13 cellular contexts compared by ENCODE assay signal in the genomic region with DNA sequence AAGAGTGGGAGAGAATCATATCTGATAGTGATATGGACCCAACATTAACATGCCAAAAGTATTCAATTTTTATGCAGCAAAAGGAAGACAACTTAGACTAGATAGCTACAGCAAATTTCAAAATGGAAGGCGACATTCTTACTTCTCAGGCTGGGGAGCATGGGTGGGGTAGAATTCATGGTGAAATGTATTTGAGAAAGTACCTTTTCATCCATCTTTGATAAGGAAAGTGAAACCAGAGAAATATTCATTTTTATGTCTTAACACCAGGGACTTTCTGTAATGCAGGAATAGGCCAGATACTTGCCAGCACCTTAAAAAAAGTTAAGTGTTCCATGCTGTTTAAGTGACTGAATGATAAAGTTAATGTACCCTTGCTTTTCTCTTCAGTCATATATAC. TPM values are rescaled to one million over a fixed set of nuclear protein-coding genes. Genes with fewer than 3 reads are reported as not detected.
DNase-seq lines count a peak whose midpoint lies in the region; ATAC-seq and TF ChIP-seq lines count a peak whose summit lies in the region.
"Had no signal": no experiment of that assay in that cellular context is flagged by ENCODE, and none has a peak within 500 bp of the region (broad histone marks: within the 10 kb centered on the region; RNA-seq: fewer than 3 reads in every experiment).

No MANE protein-coding gene starts in this region.

- H3K4me1 ChIP-seq in Loucy (ENCODE audit: insufficient read depth, low read length, poor library complexity, severe bottlenecking): peaks cover 50% of the 10 kb centered on the region

- TF ChIP-seq CTCF in Loucy (conservative IDR thresholded peaks at IDR 0.05; ENCODE audit: low read length): no peak

- ATAC-seq in activated T-cell treated with anti-CD3 and anti-CD28 coated beads, Interleukin-2, amount 50 U/mL, for 72 hours (replicated peaks in 1 of 2): peak in 1 of 2 donors; percentile 4
- no peak for ATAC-seq in stimulated activated effector memory CD8-positive, alpha-beta T cell treated with anti-CD3 and anti-CD28 coated beads, Interleukin-12 subunit alpha, Interleukin-12 subunit beta, amount 100 ng/mL, for 72 hours
- ATAC-seq in HG03342 (IDR thresholded peaks at IDR 0.05; ENCODE audit: unreplicated experiment) (no peak), GM21447 (IDR thresholded peaks at IDR 0.05; ENCODE audit: unreplicated experiment) (no peak)

- peak overlapping the region; percentile 14 for H3K4me3 ChIP-seq in Loucy (ENCODE audit: low read length, poor library complexity, severe bottlenecking)
- H3K4me3 ChIP-seq: testis had no signal

- peak overlapping the region; percentile 95 for H3K4me2 ChIP-seq in Loucy (ENCODE audit: low read depth, low read length, poor library complexity, severe bottlenecking)

- H3K27me3 Mint-ChIP-seq in activated T-cell treated with anti-CD3 and anti-CD28 coated beads, Interleukin-2, amount 50 U/mL, for 72 hours (ENCODE audit: low read depth): no peaks in the 10 kb centered on the region

- no peak overlapping the region for H3K9ac ChIP-seq in Loucy (ENCODE audit: low read depth, low read length, poor library complexity, severe bottlenecking)

- H3K9me3 ChIP-seq in Loucy (ENCODE audit: insufficient read depth, low read depth, low read length): no peaks in the 10 kb centered on the region
- H3K9me3 ChIP-seq: testis had no signal

- H3K9me3 Mint-ChIP-seq in activated T-cell treated with anti-CD3 and anti-CD28 coated beads, Interleukin-2, amount 50 U/mL, for 72 hours: peaks cover 0 to 1% of the 10 kb centered on the region in 2 donors
- no peaks in the 10 kb centered on the region for H3K9me3 Mint-ChIP-seq in stimulated activated effector memory CD8-positive, alpha-beta T cell treated with anti-CD3 and anti-CD28 coated beads, Interleukin-12 subunit alpha, Interleukin-12 subunit beta, amount 100 ng/mL, for 72 hours

- H3K36me3 ChIP-seq in Loucy (ENCODE audit: insufficient read depth, low read length): no peaks in the 10 kb centered on the region

- H3K79me2 ChIP-seq in Loucy (ENCODE audit: insufficient read depth, low read length): peaks cover 93% of the 10 kb centered on the region

- no peaks in the 10 kb centered on the region for H3K9me2 ChIP-seq in Loucy (replicated peaks; ENCODE audit: low read depth, low read length)

- H3K4me3 Mint-ChIP-seq in activated T-cell treated with anti-CD3 and anti-CD28 coated beads, Interleukin-2, amount 50 U/mL, for 72 hours: peak overlapping the region; percentile 84 to 98
- peak overlapping the region; percentile 100 for H3K4me3 Mint-ChIP-seq in stimulated activated effector memory CD8-positive, alpha-beta T cell treated with anti-CD3 and anti-CD28 coated beads, Interleukin-12 subunit alpha, Interleukin-12 subunit beta, amount 100 ng/mL, for 72 hours

- peaks cover 27% of the 10 kb centered on the region for H4K20me1 ChIP-seq in Loucy (ENCODE audit: insufficient read depth, low read length, poor library complexity, severe bottlenecking)

- H3K27ac Mint-ChIP-seq in activated T-cell treated with anti-CD3 and anti-CD28 coated beads, Interleukin-2, amount 50 U/mL, for 72 hours: peak overlapping the region; percentile 96
- peak overlapping the region; percentile 99 for H3K27ac Mint-ChIP-seq in stimulated activated effector memory CD8-positive, alpha-beta T cell treated with anti-CD3 and anti-CD28 coated beads, Interleukin-12 subunit alpha, Interleukin-12 subunit beta, amount 100 ng/mL, for 72 hours

- no peak overlapping the region for H2AFZ ChIP-seq in Loucy (ENCODE audit: low read length)

- no peaks in the 10 kb centered on the region for H3K27me3 ChIP-seq in Loucy (ENCODE audit: insufficient read depth, low read length, poor library complexity, severe bottlenecking)
- H3K27me3 ChIP-seq: testis had no signal

- peaks cover 92% of the 10 kb centered on the region for H3K4me1 Mint-ChIP-seq in activated T-cell treated with anti-CD3 and anti-CD28 coated beads, Interleukin-2, amount 50 U/mL, for 72 hours (ENCODE audit: low read depth)
- H3K4me1 Mint-ChIP-seq in stimulated activated effector memory CD8-positive, alpha-beta T cell treated with anti-CD3 and anti-CD28 coated beads, Interleukin-12 subunit alpha, Interleukin-12 subunit beta, amount 100 ng/mL, for 72 hours: peaks cover 65% of the 10 kb centered on the region

- H3F3A ChIP-seq in Loucy (ENCODE audit: low read depth): no peaks in the 10 kb centered on the region

- peaks cover 15 to 18% of the 10 kb centered on the region in 2 donors for H3K36me3 Mint-ChIP-seq in activated T-cell treated with anti-CD3 and anti-CD28 coated beads, Interleukin-2, amount 50 U/mL, for 72 hours (ENCODE audit: insufficient read depth in 2 of 2)
- peaks cover 83% of the 10 kb centered on the region for H3K36me3 Mint-ChIP-seq in stimulated activated effector memory CD8-positive, alpha-beta T cell treated with anti-CD3 and anti-CD28 coated beads, Interleukin-12 subunit alpha, Interleukin-12 subunit beta, amount 100 ng/mL, for 72 hours

- no peak for DNase-seq in activated T-cell treated with anti-CD3 and anti-CD28 coated beads, Interleukin-2, amount 50 U/mL, for 72 hours
- DNase-seq in activated T-cell treated with anti-CD3 and anti-CD28 coated beads for 4 hours: no peak
- DNase-seq in central memory CD4-positive, alpha-beta T cell: peak; percentile 48
- no peak for DNase-seq in stimulated activated effector memory CD8-positive, alpha-beta T cell treated with anti-CD3 and anti-CD28 coated beads, Interleukin-12 subunit alpha, Interleukin-12 subunit beta, amount 100 ng/mL, for 72 hours (ENCODE audit: low spot score in 2 of 2)
- no peak for DNase-seq in NOMO-1 treated with dmso at 0.1 percent for 144 hours (lab: John Stamatoyannopoulos, UW; ENCODE audit: unreplicated experiment)
- DNase-seq: activated CD4-positive, CD25-positive, alpha-beta regulatory T cell treated with anti-CD3 and anti-CD28 coated beads, Interleukin-2, amount 50 U/mL, for 72 hours; effector CD8-positive, alpha-beta T cell; head of caudate nucleus; NCI-H524; testis had no signal

RNA-seq across cellular contexts. Expression of gene BTG1, which starts 13.4 kb away (rescaled TPM):
- 100 to 1,000 TPM; 258 to 337 TPM for total RNA-seq in activated T-cell treated with anti-CD3 and anti-CD28 coated beads, Interleukin-2, amount 50 U/mL, for 72 hours
